Comparison of ENCODE assay signal across 1 cellular context in the genomic region with DNA sequence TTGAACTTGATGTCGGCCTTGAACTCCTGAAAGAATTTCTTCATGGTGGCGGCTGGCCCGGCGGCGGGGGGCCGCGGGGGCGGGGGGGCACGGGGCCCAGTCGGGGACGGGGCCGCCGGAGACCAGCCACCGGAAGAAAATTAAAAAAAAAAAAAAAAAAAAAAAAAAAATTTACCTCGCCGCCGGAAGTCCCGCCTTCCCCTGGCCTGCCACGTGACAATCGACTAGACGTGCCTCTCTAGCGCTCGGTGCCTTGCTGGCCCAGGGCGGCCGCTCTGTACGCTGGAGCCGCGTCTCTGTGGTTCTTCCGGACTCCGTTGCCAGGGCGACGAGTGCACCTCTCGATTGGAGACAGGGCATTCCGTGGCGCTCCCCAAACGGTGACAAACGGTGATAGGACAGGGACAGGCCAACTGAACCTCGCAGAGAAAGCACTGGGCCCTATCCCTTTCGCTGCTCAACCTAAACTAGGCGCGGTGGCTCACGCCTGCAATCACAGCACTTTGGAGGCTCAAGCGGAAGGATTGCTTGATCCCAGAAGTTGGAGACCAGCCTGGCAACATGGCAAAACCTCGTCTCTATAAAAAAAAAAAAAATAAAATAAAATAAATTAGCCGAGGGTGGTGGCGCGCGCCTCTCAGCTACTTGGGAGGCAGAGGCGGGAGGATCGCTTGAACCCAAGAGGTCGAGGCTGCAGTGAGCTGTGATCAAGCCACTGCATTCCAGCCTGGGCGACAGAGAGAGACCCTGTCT.
TF ChIP-seq lines count a peak whose summit lies in the region.

A gene with protein sequence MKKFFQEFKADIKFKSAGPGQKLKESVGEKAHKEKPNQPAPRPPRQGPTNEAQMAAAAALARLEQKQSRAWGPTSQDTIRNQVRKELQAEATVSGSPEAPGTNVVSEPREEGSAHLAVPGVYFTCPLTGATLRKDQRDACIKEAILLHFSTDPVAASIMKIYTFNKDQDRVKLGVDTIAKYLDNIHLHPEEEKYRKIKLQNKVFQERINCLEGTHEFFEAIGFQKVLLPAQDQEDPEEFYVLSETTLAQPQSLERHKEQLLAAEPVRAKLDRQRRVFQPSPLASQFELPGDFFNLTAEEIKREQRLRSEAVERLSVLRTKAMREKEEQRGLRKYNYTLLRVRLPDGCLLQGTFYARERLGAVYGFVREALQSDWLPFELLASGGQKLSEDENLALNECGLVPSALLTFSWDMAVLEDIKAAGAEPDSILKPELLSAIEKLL (minus strand): TSS at position 141 of the 753 bp plus-strand sequence. CDS start 97 bp downstream, at position 44.

TF ChIP-seq in SK-N-SH, 30 proteins besides CTCF, POLR2A, EP300 and RAD21 (continued from another document):
- TF ChIP-seq, protein P1, sequence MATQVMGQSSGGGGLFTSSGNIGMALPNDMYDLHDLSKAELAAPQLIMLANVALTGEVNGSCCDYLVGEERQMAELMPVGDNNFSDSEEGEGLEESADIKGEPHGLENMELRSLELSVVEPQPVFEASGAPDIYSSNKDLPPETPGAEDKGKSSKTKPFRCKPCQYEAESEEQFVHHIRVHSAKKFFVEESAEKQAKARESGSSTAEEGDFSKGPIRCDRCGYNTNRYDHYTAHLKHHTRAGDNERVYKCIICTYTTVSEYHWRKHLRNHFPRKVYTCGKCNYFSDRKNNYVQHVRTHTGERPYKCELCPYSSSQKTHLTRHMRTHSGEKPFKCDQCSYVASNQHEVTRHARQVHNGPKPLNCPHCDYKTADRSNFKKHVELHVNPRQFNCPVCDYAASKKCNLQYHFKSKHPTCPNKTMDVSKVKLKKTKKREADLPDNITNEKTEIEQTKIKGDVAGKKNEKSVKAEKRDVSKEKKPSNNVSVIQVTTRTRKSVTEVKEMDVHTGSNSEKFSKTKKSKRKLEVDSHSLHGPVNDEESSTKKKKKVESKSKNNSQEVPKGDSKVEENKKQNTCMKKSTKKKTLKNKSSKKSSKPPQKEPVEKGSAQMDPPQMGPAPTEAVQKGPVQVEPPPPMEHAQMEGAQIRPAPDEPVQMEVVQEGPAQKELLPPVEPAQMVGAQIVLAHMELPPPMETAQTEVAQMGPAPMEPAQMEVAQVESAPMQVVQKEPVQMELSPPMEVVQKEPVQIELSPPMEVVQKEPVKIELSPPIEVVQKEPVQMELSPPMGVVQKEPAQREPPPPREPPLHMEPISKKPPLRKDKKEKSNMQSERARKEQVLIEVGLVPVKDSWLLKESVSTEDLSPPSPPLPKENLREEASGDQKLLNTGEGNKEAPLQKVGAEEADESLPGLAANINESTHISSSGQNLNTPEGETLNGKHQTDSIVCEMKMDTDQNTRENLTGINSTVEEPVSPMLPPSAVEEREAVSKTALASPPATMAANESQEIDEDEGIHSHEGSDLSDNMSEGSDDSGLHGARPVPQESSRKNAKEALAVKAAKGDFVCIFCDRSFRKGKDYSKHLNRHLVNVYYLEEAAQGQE (IDR thresholded peaks at IDR 0.05; ENCODE audit: low read depth, low read length): peak; percentile 45
- TF ChIP-seq, protein P2, sequence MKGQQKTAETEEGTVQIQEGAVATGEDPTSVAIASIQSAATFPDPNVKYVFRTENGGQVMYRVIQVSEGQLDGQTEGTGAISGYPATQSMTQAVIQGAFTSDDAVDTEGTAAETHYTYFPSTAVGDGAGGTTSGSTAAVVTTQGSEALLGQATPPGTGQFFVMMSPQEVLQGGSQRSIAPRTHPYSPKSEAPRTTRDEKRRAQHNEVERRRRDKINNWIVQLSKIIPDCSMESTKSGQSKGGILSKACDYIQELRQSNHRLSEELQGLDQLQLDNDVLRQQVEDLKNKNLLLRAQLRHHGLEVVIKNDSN (IDR thresholded peaks at IDR 0.05; ENCODE audit: borderline replicate concordance, low read depth): peak; percentile 96
- TF ChIP-seq, protein P3, sequence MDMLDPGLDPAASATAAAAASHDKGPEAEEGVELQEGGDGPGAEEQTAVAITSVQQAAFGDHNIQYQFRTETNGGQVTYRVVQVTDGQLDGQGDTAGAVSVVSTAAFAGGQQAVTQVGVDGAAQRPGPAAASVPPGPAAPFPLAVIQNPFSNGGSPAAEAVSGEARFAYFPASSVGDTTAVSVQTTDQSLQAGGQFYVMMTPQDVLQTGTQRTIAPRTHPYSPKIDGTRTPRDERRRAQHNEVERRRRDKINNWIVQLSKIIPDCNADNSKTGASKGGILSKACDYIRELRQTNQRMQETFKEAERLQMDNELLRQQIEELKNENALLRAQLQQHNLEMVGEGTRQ (IDR thresholded peaks at IDR 0.05; ENCODE audit: borderline replicate concordance, low read depth, low read length): no peak
- no peak for TF ChIP-seq TEAD4 (IDR thresholded peaks at IDR 0.05; ENCODE audit: borderline replicate concordance, insufficient read depth)
- no peak for TF ChIP-seq SMC3 (IDR thresholded peaks at IDR 0.05; ENCODE audit: low read depth, low read length)
- TF ChIP-seq ELF1 (IDR thresholded peaks at IDR 0.05): peak; percentile 94
- TF ChIP-seq NRF1 (IDR thresholded peaks at IDR 0.05; ENCODE audit: low read depth, low read length): no peak
- TF ChIP-seq, protein P4, sequence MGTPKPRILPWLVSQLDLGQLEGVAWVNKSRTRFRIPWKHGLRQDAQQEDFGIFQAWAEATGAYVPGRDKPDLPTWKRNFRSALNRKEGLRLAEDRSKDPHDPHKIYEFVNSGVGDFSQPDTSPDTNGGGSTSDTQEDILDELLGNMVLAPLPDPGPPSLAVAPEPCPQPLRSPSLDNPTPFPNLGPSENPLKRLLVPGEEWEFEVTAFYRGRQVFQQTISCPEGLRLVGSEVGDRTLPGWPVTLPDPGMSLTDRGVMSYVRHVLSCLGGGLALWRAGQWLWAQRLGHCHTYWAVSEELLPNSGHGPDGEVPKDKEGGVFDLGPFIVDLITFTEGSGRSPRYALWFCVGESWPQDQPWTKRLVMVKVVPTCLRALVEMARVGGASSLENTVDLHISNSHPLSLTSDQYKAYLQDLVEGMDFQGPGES (IDR thresholded peaks at IDR 0.05; ENCODE audit: low read depth, low read length): no peak
- no peak for TF ChIP-seq MEF2A (IDR thresholded peaks at IDR 0.05; ENCODE audit: borderline replicate concordance, low read depth)
- TF ChIP-seq GABPA (IDR thresholded peaks at IDR 0.05; ENCODE audit: low read depth): peak; percentile 86
- TF ChIP-seq TAF1 (IDR thresholded peaks at IDR 0.05; ENCODE audit: borderline replicate concordance, low read depth, low read length): peak; percentile 69
- no peak for TF ChIP-seq EZH2phosphoT487 (IDR thresholded peaks at IDR 0.05; ENCODE audit: borderline replicate concordance, low read depth)
- peak; percentile 48; the same call in 1 of the 2 replicates for TF ChIP-seq FOXJ3 (CRISPR knock-in tag; IDR thresholded peaks at IDR 0.05)
